ENCODE assay signal across 16 cellular contexts in the genomic region with DNA sequence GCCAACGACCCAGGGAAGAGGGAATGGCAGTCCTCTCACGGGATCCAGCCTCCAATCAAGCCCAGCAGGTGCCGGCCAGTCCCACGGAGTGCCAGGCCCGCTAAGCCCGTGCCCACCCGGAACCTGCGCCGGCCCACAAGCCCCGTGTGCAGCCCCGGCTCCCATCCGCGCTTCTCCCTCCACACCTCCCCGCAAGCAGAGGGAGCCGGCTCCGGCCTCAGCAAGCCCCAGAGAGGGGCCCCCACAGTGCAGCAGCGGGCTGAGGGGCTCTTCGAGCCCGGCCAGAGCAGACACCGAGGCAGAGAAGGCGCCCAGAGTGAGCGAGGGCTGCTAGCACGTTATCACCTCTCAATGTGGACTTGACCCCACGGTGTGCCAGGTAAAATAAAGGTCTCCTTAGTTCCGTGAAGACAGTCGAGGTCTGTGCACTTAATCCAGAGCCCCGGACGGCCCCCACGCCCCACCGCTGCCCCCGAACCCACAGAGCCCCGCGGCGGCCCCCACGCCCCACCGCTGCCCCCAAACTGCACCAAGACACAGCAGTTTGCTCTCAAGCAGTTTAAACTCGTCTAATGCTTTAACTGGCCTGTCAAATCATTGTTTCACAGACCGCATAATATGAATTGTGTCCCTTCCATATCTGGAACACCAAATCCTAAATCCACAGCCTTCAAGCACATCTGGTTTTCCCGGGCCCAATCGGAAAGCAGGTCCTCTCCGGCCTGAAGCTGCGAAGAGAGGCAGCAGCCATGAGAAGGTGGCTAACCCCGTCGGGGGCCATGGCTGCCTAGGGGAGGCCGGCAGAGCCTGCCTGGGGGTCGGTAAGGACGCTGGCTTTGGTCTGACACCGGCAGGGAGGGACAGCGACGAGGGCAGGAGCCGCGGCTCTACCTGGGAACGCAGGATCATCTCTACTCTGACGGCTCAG.
"Had no signal": no experiment of that assay in that cellular context is flagged by ENCODE, and none has a peak within 500 bp of the region (broad histone marks: within the 10 kb centered on the region; RNA-seq: fewer than 3 reads in every experiment).

No MANE protein-coding gene starts in this region.

- H3K27me3 ChIP-seq: tibial nerve had no signal

- H3K27ac ChIP-seq: esophagus muscularis mucosa, psoas muscle, SJCRH30 had no signal

- H3K4me1 ChIP-seq: esophagus muscularis mucosa, psoas muscle, SJCRH30, tibial nerve had no signal

- H3K36me3 Mint-ChIP-seq: immature natural killer cell; naive thymus-derived CD4-positive, alpha-beta T cell; stimulated activated memory B cell treated with anti-CD40 and anti-IgM and Interleukin-4, amounts not matched to agents 10 μg/mL and 1 μg/mL and 100 μg/mL, for 72 hours had no signal

- H3K36me3 ChIP-seq: esophagus muscularis mucosa, SJCRH30, tibial nerve had no signal

- FAIRE-seq: colon had no signal

- H3K4me1 Mint-ChIP-seq: immature natural killer cell; naive thymus-derived CD4-positive, alpha-beta T cell; stimulated activated memory B cell treated with anti-CD40 and anti-IgM and Interleukin-4, amounts not matched to agents 10 μg/mL and 1 μg/mL and 100 μg/mL, for 72 hours had no signal

- H3K27me3 Mint-ChIP-seq: naive thymus-derived CD4-positive, alpha-beta T cell; stimulated activated memory B cell treated with anti-CD40 and anti-IgM and Interleukin-4, amounts not matched to agents 10 μg/mL and 1 μg/mL and 100 μg/mL, for 72 hours had no signal

- ATAC-seq: left cardiac atrium; mucosa of descending colon; naive thymus-derived CD4-positive, alpha-beta T cell; psoas muscle; stimulated activated memory B cell treated with anti-CD40 and anti-IgM and Interleukin-4, amounts not matched to agents 10 μg/mL and 1 μg/mL and 100 μg/mL, for 72 hours had no signal

- H3K9me3 ChIP-seq: mucosa of descending colon, psoas muscle, SJCRH30 had no signal

- H3K9me3 Mint-ChIP-seq: immature natural killer cell had no signal

- H3K27ac Mint-ChIP-seq: immature natural killer cell; naive thymus-derived CD4-positive, alpha-beta T cell; stimulated activated memory B cell treated with anti-CD40 and anti-IgM and Interleukin-4, amounts not matched to agents 10 μg/mL and 1 μg/mL and 100 μg/mL, for 72 hours had no signal

- DNase-seq: activated CD4-positive, alpha-beta T cell treated with anti-CD3 and anti-CD28 coated beads, Interleukin-2, amount 50 U/mL, for 1 hour; activated naive CD4-positive, alpha-beta T cell treated with anti-CD3 and anti-CD28 coated beads, Interleukin-2, amount 50 U/mL, for 16 hours; activated T-cell treated with anti-CD3 and anti-CD28 coated beads for 4 hours; caudate nucleus; immature natural killer cell; left cardiac atrium; mucosa of descending colon; naive thymus-derived CD4-positive, alpha-beta T cell; occipital lobe; SJCRH30; SW 1271 had no signal

- H3K4me3 ChIP-seq: esophagus muscularis mucosa, mucosa of descending colon, psoas muscle, SJCRH30, tibial nerve had no signal

- H3K4me3 Mint-ChIP-seq: immature natural killer cell; naive thymus-derived CD4-positive, alpha-beta T cell; stimulated activated memory B cell treated with anti-CD40 and anti-IgM and Interleukin-4, amounts not matched to agents 10 μg/mL and 1 μg/mL and 100 μg/mL, for 72 hours had no signal
